Comparison of ENCODE assay signal across 9 cellular contexts in genomic region chrX:131262738-131263679, GRCh38. TPM values are rescaled to one million over a fixed set of nuclear protein-coding genes. Genes with fewer than 3 reads are reported as not detected.
A peak's percentile ranks its signal among the peaks of the same experiment; 100 is the strongest.
DNase-seq lines count a peak whose midpoint lies in the region; ATAC-seq and TF ChIP-seq lines count a peak whose summit lies in the region.
"Had no signal": no experiment of that assay in that cellular context is flagged by ENCODE, and none has a peak within 500 bp of the region (broad histone marks: within the 10 kb centered on the region; RNA-seq: fewer than 3 reads in every experiment).

No MANE protein-coding gene starts in this region.

- H3K36me3 ChIP-seq in PC-9 (ENCODE audit: low read depth), result no peaks in the 10 kb centered on the region

- H3K4me3 ChIP-seq in GM12875 (ENCODE audit: low read depth, low read length) (no peak overlapping the region), PC-9 (no peak overlapping the region), epithelial cell of proximal tubule (ENCODE audit: low read depth, low read length) (no peak overlapping the region)

- ATAC-seq in GM18873 (IDR thresholded peaks at IDR 0.05; ENCODE audit: low FRiP score, unreplicated experiment) (no peak), GM19324 (IDR thresholded peaks at IDR 0.05; ENCODE audit: low FRiP score, unreplicated experiment) (no peak)
- ATAC-seq: activated CD4-positive, CD25-positive, alpha-beta regulatory T cell treated with anti-CD3 and anti-CD28 coated beads, Interleukin-2, amount 50 U/mL, for 24 hours had no signal

- BruUV-seq in PC-9 (replicated peaks; lab: Mats Ljungman, UMichigan), result no TSS peak

- no peaks in the 10 kb centered on the region for H3K9me2 ChIP-seq in PC-9 (ENCODE audit: insufficient read depth)

- CTCF ChIA-PET in PC-9 (lab: Charles Lee), result interaction anchor here (0.7 kb wide), 2 partner anchors 359 to 1460 kb away, joined by 3 to 4 read pairs; no protein-coding TSS in a partner anchor

- H3K4me2 ChIP-seq in PC-9, result no peak overlapping the region

- DNase-seq in A172 (ENCODE audit: low spot score), result peak; percentile 1
- DNase-seq in PC-9, result peak in 1 of 2 experiments; percentile 45
- no peak for DNase-seq in epithelial cell of proximal tubule (ENCODE audit: low read depth)
- DNase-seq in GM03348 (ENCODE audit: low spot score), result no peak
- no peak for DNase-seq in NCI-H2196 (lab: John Stamatoyannopoulos, UW; ENCODE audit: unreplicated experiment)

- POLR2A ChIA-PET in PC-9 (lab: Charles Lee; ENCODE audit: unreplicated experiment), result no interaction called here

- H2AFZ ChIP-seq in PC-9, result no peak overlapping the region

- no peak overlapping the region for H3K27ac ChIP-seq in PC-9

- H3F3A ChIP-seq in PC-9 (ENCODE audit: insufficient read depth, low read depth), result no peaks in the 10 kb centered on the region

- TF ChIP-seq CTCF in GM12875 (IDR thresholded peaks at IDR 0.05; ENCODE audit: borderline replicate concordance, insufficient read depth, low read depth, low read length) (peak; percentile 57; the same call in 1 of the 2 replicates), PC-9 (conservative IDR thresholded peaks at IDR 0.05) (peak; percentile 79), epithelial cell of proximal tubule (conservative IDR thresholded peaks at IDR 0.05; ENCODE audit: low read depth, low read length) (peak; percentile 52)

- intact Hi-C loops in PC-9 (cut with micrococcal nuclease; ENCODE audit: unreplicated experiment), result loop anchor here (2.0 kb wide), 1 partner anchor 370 kb away; no protein-coding TSS in a partner anchor

- H3K4me1 ChIP-seq in PC-9 (replicated peaks; ENCODE audit: insufficient read depth), result no peaks in the 10 kb centered on the region

- H3K79me2 ChIP-seq in PC-9 (ENCODE audit: low read depth), result no peaks in the 10 kb centered on the region

- no peaks in the 10 kb centered on the region for H3K9me3 ChIP-seq in PC-9 (ENCODE audit: insufficient read depth, low read depth)

- no peaks in the 10 kb centered on the region for H4K20me1 ChIP-seq in PC-9 (ENCODE audit: insufficient read depth)

- H3K27me3 ChIP-seq in PC-9 (ENCODE audit: insufficient read depth, low read depth), result no peaks in the 10 kb centered on the region

RNA-seq across cellular contexts. Expression of gene IGSF1, which starts 26.1 kb away (rescaled TPM):
- total RNA-seq in A172 (2014; rRNA removed; shearing (Covaris generic)), result 0.02 TPM in 1 of 2 replicates, not detected in the other
- total RNA-seq in PC-9 (2021) (0.23 and 0.48 TPM in 2 replicates), epithelial cell of proximal tubule (0.29 and 0.46 TPM in 2 replicates)
